In genomic region chr3:129058441-129059194, GRCh38 we compare ENCODE assay signal across 10 cellular contexts. TPM values are rescaled to one million over a fixed set of nuclear protein-coding genes. Genes with fewer than 3 reads are reported as not detected.
DNase-seq lines count a peak whose midpoint lies in the region; ATAC-seq and TF ChIP-seq lines count a peak whose summit lies in the region.
"Had no signal": no experiment of that assay in that cellular context is flagged by ENCODE, and none has a peak within 500 bp of the region (broad histone marks: within the 10 kb centered on the region; RNA-seq: fewer than 3 reads in every experiment).

No MANE protein-coding gene starts in this region.

- intact Hi-C loops in uterus (cut with DNase I; ENCODE audit: low total_unique reads): no loop called here

- H3K4me3 Mint-ChIP-seq in T-cell: no peak overlapping the region
- H3K4me3 Mint-ChIP-seq in neural progenitor cell: no peak overlapping the region

- H3F3A ChIP-seq in neural progenitor cell (ENCODE audit: low read depth): no peaks in the 10 kb centered on the region

- H3K27ac Mint-ChIP-seq in T-cell (no peak overlapping the region), neural progenitor cell (no peak overlapping the region)

- peaks cover 3 to 16% (median 9%) of the 10 kb centered on the region in 3 donors for H3K4me1 Mint-ChIP-seq in T-cell
- peaks cover 25% of the 10 kb centered on the region for H3K4me1 Mint-ChIP-seq in neural progenitor cell

- TF ChIP-seq POLR2A in uterus (IDR thresholded peaks at IDR 0.05): no peak

- H3K36me3 Mint-ChIP-seq in T-cell: no peaks in the 10 kb centered on the region
- H3K36me3 Mint-ChIP-seq in neural progenitor cell: no peaks in the 10 kb centered on the region

- TF ChIP-seq CTCF in neural progenitor cell (IDR thresholded peaks at IDR 0.05) (no peak), uterus (IDR thresholded peaks at IDR 0.05) (no peak)

- H4K20me1 ChIP-seq in neural progenitor cell (ENCODE audit: low read depth): no peaks in the 10 kb centered on the region

- H3K27ac ChIP-seq in muscle layer of colon (ENCODE audit: low read depth, low read length) (peak overlapping the region; percentile 29), neural progenitor cell (no peak overlapping the region), uterus (peak overlapping the region in 1 of 2 donors; percentile 1)

- CTCF ChIA-PET in T-cell (lab: Charles Lee): interaction anchor here in 1 of 2 donors (1.5 kb wide), 1 partner anchor 10 kb away, joined by 4 read pairs; no protein-coding TSS in a partner anchor

- H3K27me3 Mint-ChIP-seq in T-cell: no peaks in the 10 kb centered on the region
- peaks cover 2% of the 10 kb centered on the region for H3K27me3 Mint-ChIP-seq in neural progenitor cell (ENCODE audit: insufficient read depth, low read depth)

- H3K9me3 Mint-ChIP-seq in T-cell: no peaks in the 10 kb centered on the region
- H3K9me3 Mint-ChIP-seq in neural progenitor cell: no peaks in the 10 kb centered on the region

- H3K9ac ChIP-seq in muscle layer of colon (ENCODE audit: low read length) (no peak overlapping the region), neural progenitor cell (no peak overlapping the region)

- POLR2A ChIA-PET in T-cell (lab: Charles Lee): interaction anchor here in 1 of 2 donors (0.5 kb wide), 1 partner anchor 235 kb away, joined by 3 read pairs; no protein-coding TSS in a partner anchor

- H3K9me3 ChIP-seq in muscle layer of colon (ENCODE audit: low read length) (no peaks in the 10 kb centered on the region), neural progenitor cell (ENCODE audit: low read depth) (no peaks in the 10 kb centered on the region), uterus (no peaks in the 10 kb centered on the region)

- no peaks in the 10 kb centered on the region for H3K79me2 ChIP-seq in neural progenitor cell (ENCODE audit: low read depth)

- H2AFZ ChIP-seq in neural progenitor cell (replicated peaks): no peak overlapping the region

- H3K27me3 ChIP-seq in muscle layer of colon (ENCODE audit: control insufficient read depth in 1 of 2, insufficient read depth in 2 of 2, low read length in 2 of 2) (no peaks in the 10 kb centered on the region), neural progenitor cell (no peaks in the 10 kb centered on the region), uterus (no peaks in the 10 kb centered on the region)

- H3K4me1 ChIP-seq in muscle layer of colon (ENCODE audit: insufficient read depth, low read length) (peaks cover 11% of the 10 kb centered on the region), neural progenitor cell (no peaks in the 10 kb centered on the region), uterus (no peaks in the 10 kb centered on the region)

- no peak overlapping the region for H3K4me2 ChIP-seq in neural progenitor cell

- peak; percentile 37 for ATAC-seq in HG02623 (IDR thresholded peaks at IDR 0.05; ENCODE audit: unreplicated experiment)
- peak in 3 of 4 experiments; percentile 13 to 81 (median 43) for ATAC-seq in T-cell (replicated peaks in 1 of 4)
- ATAC-seq: Panc1 had no signal

- H3K36me3 ChIP-seq in muscle layer of colon (ENCODE audit: insufficient read depth, low read length): no peaks in the 10 kb centered on the region
- no peaks in the 10 kb centered on the region for H3K36me3 ChIP-seq in neural progenitor cell
- no peaks in the 10 kb centered on the region for H3K36me3 ChIP-seq in uterus

- no peak overlapping the region for H3K4me3 ChIP-seq in muscle layer of colon (ENCODE audit: low read depth in 1 of 2, low read length in 2 of 2)
- no peak overlapping the region for H3K4me3 ChIP-seq in neural progenitor cell
- no peak overlapping the region for H3K4me3 ChIP-seq in uterus

- DNase-seq in DMS53 treated with DMSO at 0.1 percent for 48 hours (lab: John Stamatoyannopoulos, UW; ENCODE audit: unreplicated experiment) (peak; percentile 30), T-cell (peak in 8 of 34 experiments; percentile 18 to 45 (median 24)), neural progenitor cell (ENCODE audit: low spot score) (no peak), uterus (no peak), RKO (ENCODE audit: low spot score) (no peak)
- DNase-seq in activated CD8-positive, alpha-beta memory T cell treated with anti-CD3 and anti-CD28 coated beads, Interleukin-2, amount 50 U/mL, for 4 hours: no peak
- DNase-seq: amniotic stem cell had no signal

RNA-seq across cellular contexts. Expression of gene GP9, which starts 2.0 kb away (rescaled TPM):
- not detected for total RNA-seq in T-cell
- not detected in 2 replicates for total RNA-seq in neural progenitor cell (ENCODE audit: low replicate concordance)
- under 1 TPM in 1 of 4 donors, not detected in 3; 0.35 TPM for total RNA-seq in uterus

RNA-seq across cellular contexts. Expression of gene EFCC1, which starts 57.5 kb away (rescaled TPM):
- under 1 TPM; 0.20 to 0.43 (median 0.30) TPM for total RNA-seq in T-cell
- 1.1 and 1.5 TPM in 2 replicates for total RNA-seq in neural progenitor cell (ENCODE audit: low replicate concordance)
- total RNA-seq in uterus: 1 to 10 TPM; 1.2 to 9.2 (median 4.5) TPM
